17 cellular contexts compared by ENCODE assay signal in the genomic region with DNA sequence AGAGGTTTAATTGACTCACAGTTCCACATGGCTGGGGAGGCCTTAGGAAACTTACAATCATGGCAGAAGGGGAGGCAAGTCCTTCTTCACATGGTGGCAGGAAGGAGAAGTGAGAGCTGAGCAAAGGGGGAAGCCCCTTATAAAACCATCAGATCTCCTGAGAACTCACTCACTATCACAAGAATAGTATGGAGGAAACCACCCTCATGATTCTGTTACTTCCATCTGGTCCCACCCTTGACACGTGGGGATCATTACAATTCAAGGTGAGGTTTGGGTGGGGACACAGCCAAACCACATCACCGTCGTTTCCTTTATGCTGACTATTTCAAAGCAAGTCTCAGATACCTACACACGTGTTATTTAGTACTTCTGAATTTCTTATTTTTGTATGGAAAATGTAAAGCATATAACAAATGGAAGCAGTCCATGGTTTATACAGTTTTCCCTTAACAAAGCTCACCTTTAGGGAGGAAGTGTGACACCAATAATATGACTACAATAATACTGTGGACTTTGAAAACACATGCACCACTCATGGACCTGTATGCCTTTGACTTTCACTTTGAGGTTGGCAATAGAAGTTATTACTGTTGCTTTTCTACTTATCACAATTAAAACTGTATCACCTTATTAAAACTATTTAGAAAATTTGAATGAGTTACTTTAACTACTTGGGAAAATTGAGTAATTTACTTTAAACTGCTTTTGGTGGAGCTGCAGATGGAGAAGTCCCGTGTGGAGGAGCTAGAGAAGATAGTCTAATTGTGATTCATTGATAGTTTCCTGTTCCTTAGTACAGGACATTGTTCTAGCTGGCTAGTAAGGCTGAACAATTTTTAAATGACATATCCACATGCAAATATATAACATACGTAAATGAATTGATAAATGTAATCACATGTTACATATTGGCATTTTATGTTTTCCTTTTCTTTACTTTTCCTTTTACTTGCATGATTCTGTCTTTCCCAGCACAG. TPM values are rescaled to one million over a fixed set of nuclear protein-coding genes. Genes with fewer than 3 reads are reported as not detected.
DNase-seq lines count a peak whose midpoint lies in the region; ATAC-seq and TF ChIP-seq lines count a peak whose summit lies in the region.
"Had no signal": no experiment of that assay in that cellular context is flagged by ENCODE, and none has a peak within 500 bp of the region (broad histone marks: within the 10 kb centered on the region; RNA-seq: fewer than 3 reads in every experiment).

No MANE protein-coding gene starts in this region.

- H2AK5ac ChIP-seq in H9 (ENCODE audit: insufficient read length, low read length): no peak overlapping the region

- H3K27me3 ChIP-seq in CD4-positive, alpha-beta memory T cell (ENCODE audit: insufficient read depth, low read length): no peaks in the 10 kb centered on the region
- no peaks in the 10 kb centered on the region for H3K27me3 ChIP-seq in H9 (ENCODE audit: insufficient read depth, low read length)
- no peaks in the 10 kb centered on the region for H3K27me3 ChIP-seq in muscle layer of colon (ENCODE audit: control insufficient read depth in 1 of 2, insufficient read depth in 2 of 2, low read length in 2 of 2)
- H3K27me3 ChIP-seq: upper lobe of left lung had no signal

- peaks cover 0 to 28% (median 18%) of the 10 kb centered on the region in 8 donors for H3K9me3 Mint-ChIP-seq in CD4-positive, alpha-beta memory T cell
- H3K9me3 Mint-ChIP-seq in H9: no peaks in the 10 kb centered on the region
- peaks cover 13% of the 10 kb centered on the region for H3K9me3 Mint-ChIP-seq in activated CD8-positive, alpha-beta T cell treated with anti-CD3 and anti-CD28 coated beads for 36 hours

- H3K4me1 ChIP-seq in CD4-positive, alpha-beta memory T cell (ENCODE audit: insufficient read depth, low read length): peaks cover 46% of the 10 kb centered on the region
- H3K4me1 ChIP-seq in H9 (ENCODE audit: insufficient read depth, low read length) (no peaks in the 10 kb centered on the region), muscle layer of colon (ENCODE audit: insufficient read depth, low read length) (peaks cover 47% of the 10 kb centered on the region)
- H3K4me1 ChIP-seq: upper lobe of left lung had no signal

- H3K4ac ChIP-seq in H9 (ENCODE audit: low read depth, low read length): no peak overlapping the region

- no peaks in the 10 kb centered on the region for H3K23me2 ChIP-seq in H9 (ENCODE audit: insufficient read length, low read depth, low read length, poor library complexity, severe bottlenecking)

- H3K4me1 Mint-ChIP-seq in CD4-positive, alpha-beta memory T cell: peaks cover 34 to 55% (median 43%) of the 10 kb centered on the region in 4 donors
- H3K4me1 Mint-ChIP-seq in H9: peaks cover 5 to 7% of the 10 kb centered on the region in 2 experiments
- peaks cover 30% of the 10 kb centered on the region for H3K4me1 Mint-ChIP-seq in activated CD8-positive, alpha-beta T cell treated with anti-CD3 and anti-CD28 coated beads for 36 hours (ENCODE audit: low read depth)

- H3K79me1 ChIP-seq in H9 (ENCODE audit: insufficient read depth, low read depth, low read length, poor library complexity, severe bottlenecking): no peaks in the 10 kb centered on the region

- no peaks in the 10 kb centered on the region for H3K27me3 Mint-ChIP-seq in CD4-positive, alpha-beta memory T cell
- H3K27me3 Mint-ChIP-seq in H9 (ENCODE audit: low read depth): no peaks in the 10 kb centered on the region
- no peaks in the 10 kb centered on the region for H3K27me3 Mint-ChIP-seq in activated CD8-positive, alpha-beta T cell treated with anti-CD3 and anti-CD28 coated beads for 36 hours

- CTCF ChIA-PET in CD4-positive, alpha-beta memory T cell (lab: Charles Lee; ENCODE audit: partially characterized antibody): interaction anchor here (1.1 kb wide), 1 partner anchor 13 kb away, joined by 3 read pairs; no protein-coding TSS in a partner anchor
- CTCF ChIA-PET in activated CD8-positive, alpha-beta T cell treated with anti-CD3 and anti-CD28 coated beads for 36 hours (lab: Charles Lee): no interaction called here

- H3K23ac ChIP-seq in H9 (ENCODE audit: insufficient read length, low read depth, low read length): no peak overlapping the region

- no CpG with 5 or more reads among the region's 6 CpGs for WGBS in H9 (ENCODE audit: extremely low coverage, insufficient read length, low lambda C conversion rate)

- no peak overlapping the region for H2BK20ac ChIP-seq in H9 (ENCODE audit: low read depth, low read length, poor library complexity, severe bottlenecking)

- no peaks in the 10 kb centered on the region for H3K36me3 ChIP-seq in CD4-positive, alpha-beta memory T cell (ENCODE audit: insufficient read depth, low read length)
- peaks cover 5% of the 10 kb centered on the region for H3K36me3 ChIP-seq in muscle layer of colon (ENCODE audit: insufficient read depth, low read length)
- H3K36me3 ChIP-seq: spleen, upper lobe of left lung had no signal

- no peak overlapping the region for H2BK5ac ChIP-seq in H9 (ENCODE audit: insufficient read length, low read length)

- ATAC-seq in activated CD8-positive, alpha-beta T cell treated with anti-CD3 and anti-CD28 coated beads for 36 hours: peak; percentile 56
- ATAC-seq in HG03457 (IDR thresholded peaks at IDR 0.05; ENCODE audit: unreplicated experiment) (no peak), GM18858 (IDR thresholded peaks at IDR 0.05; ENCODE audit: unreplicated experiment) (no peak)
- ATAC-seq: left lobe of liver; Right ventricle myocardium inferior; stimulated activated effector memory CD8-positive, alpha-beta T cell treated with anti-CD3 and anti-CD28 coated beads, Interleukin-12 subunit alpha, Interleukin-12 subunit beta, amount 100 ng/mL, for 72 hours had no signal

- no peaks in the 10 kb centered on the region for H4K20me1 ChIP-seq in H9 (ENCODE audit: control insufficient read depth, insufficient read depth, insufficient read length)

- 0 out of 2 replicates have a peak, but pooled peaks cover 2% of the 10 kb centered on the region for H3K79me2 ChIP-seq in H9 (ENCODE audit: insufficient read depth, low read length)

- H3K27ac ChIP-seq in CD4-positive, alpha-beta memory T cell (ENCODE audit: low read depth, low read length): no peak overlapping the region
- H3K27ac ChIP-seq in H9 (ENCODE audit: insufficient read length, low read depth, low read length) (no peak overlapping the region), muscle layer of colon (ENCODE audit: low read depth, low read length) (peak overlapping the region; percentile 16)
- H3K27ac ChIP-seq: spleen, upper lobe of left lung had no signal

- H3K36me3 Mint-ChIP-seq in CD4-positive, alpha-beta memory T cell: peaks cover 3 to 4% of the 10 kb centered on the region in 2 donors
- peaks cover 17 to 51% (median 28%) of the 10 kb centered on the region in 3 experiments for H3K36me3 Mint-ChIP-seq in H9 (ENCODE audit: insufficient read depth in 1 of 3, low read depth in 3 of 3)
- H3K36me3 Mint-ChIP-seq in activated CD8-positive, alpha-beta T cell treated with anti-CD3 and anti-CD28 coated beads for 36 hours (ENCODE audit: low read depth): peaks cover 5% of the 10 kb centered on the region
- H3K36me3 Mint-ChIP-seq: stimulated activated effector memory CD8-positive, alpha-beta T cell treated with anti-CD3 and anti-CD28 coated beads, Interleukin-12 subunit alpha, Interleukin-12 subunit beta, amount 100 ng/mL, for 72 hours had no signal

- H3K9ac ChIP-seq in H9 (ENCODE audit: extremely low read depth, insufficient read length, low read length): no peak overlapping the region
- H3K9ac ChIP-seq in muscle layer of colon (ENCODE audit: low read length): no peak overlapping the region

- no peak overlapping the region for H3K56ac ChIP-seq in H9 (ENCODE audit: insufficient read length, low read depth, low read length)

- H3K9me3 ChIP-seq in CD4-positive, alpha-beta memory T cell (ENCODE audit: control insufficient read depth in 1 of 2, low read length in 2 of 2): no peaks in the 10 kb centered on the region
- H3K9me3 ChIP-seq in H9 (ENCODE audit: control insufficient read depth, low read depth, low read length) (no peaks in the 10 kb centered on the region), muscle layer of colon (ENCODE audit: low read length) (no peaks in the 10 kb centered on the region)
- H3K9me3 ChIP-seq: upper lobe of left lung had no signal

- H4K8ac ChIP-seq in H9 (replicated peaks; ENCODE audit: insufficient read length, low read depth, low read length): no peak overlapping the region

- peak; percentile 49 to 73 (median 68) for DNase-seq in CD4-positive, alpha-beta memory T cell
- DNase-seq in H9 (no peak), HT-29 (ENCODE audit: low spot score) (no peak)
- peak; percentile 42 for DNase-seq in activated CD8-positive, alpha-beta T cell treated with anti-CD3 and anti-CD28 coated beads for 36 hours
- DNase-seq: activated CD4-positive, alpha-beta T cell treated with anti-CD3 and anti-CD28 coated beads for 1 hour; activated T-cell treated with anti-CD3 and anti-CD28 coated beads for 4 hours; cerebellar nuclear complex; foreskin melanocyte; posterior cingulate gyrus; spleen; upper lobe of left lung had no signal

- no peak overlapping the region for H2AFZ ChIP-seq in H9 (ENCODE audit: low read length)

- intact Hi-C loops in CD4-positive, alpha-beta memory T cell (cut with micrococcal nuclease): no loop called here
- intact Hi-C loops in activated CD8-positive, alpha-beta T cell treated with anti-CD3 and anti-CD28 coated beads for 36 hours (cut with micrococcal nuclease): no loop called here

- H3K4me3 ChIP-seq in CD4-positive, alpha-beta memory T cell (ENCODE audit: low read length in 2 of 2): no peak overlapping the region
- no peak overlapping the region for H3K4me3 ChIP-seq in muscle layer of colon (ENCODE audit: low read depth in 1 of 2, low read length in 2 of 2)
- H3K4me3 ChIP-seq: spleen, upper lobe of left lung had no signal

- H3T11ph ChIP-seq in H9 (ENCODE audit: low read length): no peak overlapping the region

- POLR2A ChIA-PET in CD4-positive, alpha-beta memory T cell (lab: Charles Lee; ENCODE audit: partially characterized antibody): interaction anchor here (1.3 kb wide), 1 partner anchor 37 kb away, joined by 3 read pairs; the partner anchor contains the start of gene MTCL1
- POLR2A ChIA-PET in activated CD8-positive, alpha-beta T cell treated with anti-CD3 and anti-CD28 coated beads for 36 hours (lab: Charles Lee): no interaction called here

- no peak overlapping the region for H2BK12ac ChIP-seq in H9 (ENCODE audit: insufficient read length, low read depth, low read length)

- TF ChIP-seq CTCF in H9 (conservative IDR thresholded peaks at IDR 0.05): no peak
- no peak for TF ChIP-seq CTCF in activated CD8-positive, alpha-beta T cell treated with anti-CD3 and anti-CD28 coated beads for 36 hours (IDR thresholded peaks at IDR 0.05)

- no peak overlapping the region for H3K4me2 ChIP-seq in H9 (ENCODE audit: insufficient read depth, insufficient read length, low read length)

- H2BK15ac ChIP-seq in H9 (ENCODE audit: low read depth, low read length): no peak overlapping the region

- H3K27ac Mint-ChIP-seq in CD4-positive, alpha-beta memory T cell: peak overlapping the region; percentile 44 to 95 (median 85)
- H3K27ac Mint-ChIP-seq in H9: peak overlapping the region in 2 of 3 experiments; percentile 38 to 90; a peak in 2 of 7 replicates
- no peak overlapping the region for H3K27ac Mint-ChIP-seq in activated CD8-positive, alpha-beta T cell treated with anti-CD3 and anti-CD28 coated beads for 36 hours
- H3K27ac Mint-ChIP-seq: stimulated activated effector memory CD8-positive, alpha-beta T cell treated with anti-CD3 and anti-CD28 coated beads, Interleukin-12 subunit alpha, Interleukin-12 subunit beta, amount 100 ng/mL, for 72 hours had no signal

- no peak overlapping the region for H2BK120ac ChIP-seq in H9 (ENCODE audit: low read depth, low read length, poor library complexity, severe bottlenecking)

- peak overlapping the region in 7 of 8 donors; percentile 13 to 63 (median 49) for H3K4me3 Mint-ChIP-seq in CD4-positive, alpha-beta memory T cell
- no peak overlapping the region for H3K4me3 Mint-ChIP-seq in H9
- no peak overlapping the region for H3K4me3 Mint-ChIP-seq in activated CD8-positive, alpha-beta T cell treated with anti-CD3 and anti-CD28 coated beads for 36 hours
- H3K4me3 Mint-ChIP-seq: stimulated activated effector memory CD8-positive, alpha-beta T cell treated with anti-CD3 and anti-CD28 coated beads, Interleukin-12 subunit alpha, Interleukin-12 subunit beta, amount 100 ng/mL, for 72 hours had no signal

- H4K5ac ChIP-seq in H9 (ENCODE audit: insufficient read length, low read depth, low read length): no peak overlapping the region

- H3K14ac ChIP-seq in H9 (ENCODE audit: insufficient read depth, low read length): no peak overlapping the region

- no peak overlapping the region for H4K91ac ChIP-seq in H9 (ENCODE audit: insufficient read length, low read depth, low read length)

- H3K18ac ChIP-seq in H9 (ENCODE audit: insufficient read length, low read depth, low read length): no peak overlapping the region

RNA-seq across cellular contexts. Expression of gene MTCL1, which starts 37.3 kb away (rescaled TPM):
- total RNA-seq in CD4-positive, alpha-beta memory T cell: under 1 TPM; 0.29 to 0.36 TPM
- polyA plus RNA-seq in CD4-positive, alpha-beta memory T cell: not detected
- 45.1 and 50.7 TPM in 2 replicates for total RNA-seq in H9 (2021)
- total RNA-seq in activated CD8-positive, alpha-beta T cell treated with anti-CD3 and anti-CD28 coated beads for 36 hours: under 1 TPM; 0.25 to 0.52 TPM
- total RNA-seq in HT-29 (2014; rRNA removed; shearing (Covaris generic)): 21.1 and 22.2 TPM in 2 replicates

Comparison
In these comparisons a context has a peak if more than half of its experiments do, and no peak if none do; other contexts are left out.
1. DNase-seq: peak in CD4-positive, alpha-beta memory T cell (5 of 5) and activated CD8-positive, alpha-beta T cell treated with anti-CD3 and anti-CD28 coated beads for 36 hours (single experiment); none in H9 (single experiment) and HT-29 (single experiment).
2. H3K4me3 Mint-ChIP-seq: peak in CD4-positive, alpha-beta memory T cell (7 of 8); none in H9 (0 of 2) and activated CD8-positive, alpha-beta T cell treated with anti-CD3 and anti-CD28 coated beads for 36 hours (single experiment).
3. RNA of gene MTCL1, which starts 37.3 kb away (total RNA-seq): 45.1 to 50.7 TPM in H9 and 21.1 to 22.2 TPM in HT-29; 0.25 to 0.52 TPM in activated CD8-positive, alpha-beta T cell treated with anti-CD3 and anti-CD28 coated beads for 36 hours and 0.29 to 0.36 TPM in CD4-positive, alpha-beta memory T cell; every median in the first group is over 10 times any median in the second.